Comparison of ENCODE assay signal across 9 cellular contexts in the genomic region with DNA sequence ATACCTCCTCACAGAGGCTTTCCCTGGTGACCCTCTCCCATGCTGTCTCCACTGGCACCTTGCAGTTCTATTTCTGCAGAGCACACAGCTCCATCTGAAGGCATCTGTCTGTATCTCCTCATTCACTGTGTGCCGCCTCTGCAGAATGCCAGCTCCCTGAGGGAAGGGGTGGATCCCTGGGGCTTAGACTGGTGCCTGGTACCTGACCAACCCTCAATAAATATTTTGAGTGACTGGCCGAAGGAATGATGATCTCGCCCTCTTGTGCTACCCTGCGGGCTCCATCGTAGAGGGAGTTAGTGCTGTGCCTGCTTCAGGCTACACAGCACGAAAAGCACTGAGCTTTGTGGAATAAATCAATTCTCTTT. TPM values are rescaled to one million over a fixed set of nuclear protein-coding genes. Genes with fewer than 3 reads are reported as not detected.
A peak's percentile ranks its signal among the peaks of the same experiment; 100 is the strongest.
DNase-seq lines count a peak whose midpoint lies in the region; ATAC-seq and TF ChIP-seq lines count a peak whose summit lies in the region.
"Had no signal": no experiment of that assay in that cellular context is flagged by ENCODE, and none has a peak within 500 bp of the region (broad histone marks: within the 10 kb centered on the region; RNA-seq: fewer than 3 reads in every experiment).

No MANE protein-coding gene starts in this region.

- DNase-seq in T-cell (no peak), head of caudate nucleus (peak in 22 of 42 donors; percentile 22 to 75 (median 49)), WERI-Rb-1 (no peak), SIG-M5 (lab: John Stamatoyannopoulos, UW) (no peak), left colon (no peak)
- no peak for DNase-seq in stimulated activated effector memory CD8-positive, alpha-beta T cell treated with anti-CD3 and anti-CD28 coated beads, Interleukin-12 subunit alpha, Interleukin-12 subunit beta, amount 100 ng/mL, for 72 hours (ENCODE audit: low spot score in 2 of 2)
- DNase-seq: SK-N-SH had no signal

- no peak for TF ChIP-seq CTCF in HEK293 (tag by site-specific recombination; IDR thresholded peaks at IDR 0.05)
- TF ChIP-seq CTCF in WERI-Rb-1 (IDR thresholded peaks at IDR 0.05; ENCODE audit: low read depth, low read length): no peak

- peak overlapping the region; percentile 89 to 91 for H3K27ac Mint-ChIP-seq in T-cell
- peak overlapping the region; percentile 92 for H3K27ac Mint-ChIP-seq in stimulated activated effector memory CD8-positive, alpha-beta T cell treated with anti-CD3 and anti-CD28 coated beads, Interleukin-12 subunit alpha, Interleukin-12 subunit beta, amount 100 ng/mL, for 72 hours

- intact Hi-C loops in head of caudate nucleus (cut with DNase I): loop anchor here (5.0 kb wide), 1 partner anchor 166 kb away; the partner anchor contains the start of gene RPL3
- intact Hi-C loops in left colon (cut with DNase I, micrococcal nuclease): no loop called here

- POLR2A ChIA-PET in HEK293 (lab: Yijun Ruan, JAX) (interaction anchor here (3.2 to 4.1 kb wide), 2 partner anchors 169 to 369 kb away, joined by 12 to 27 read pairs; partner anchors contain the start of genes ATF4 and RPL3), T-cell (lab: Charles Lee) (no interaction called here)

- no peak overlapping the region for H3K4me3 ChIP-seq in HEK293 (ENCODE audit: low read depth, low read length)
- H3K4me3 ChIP-seq in WERI-Rb-1 (ENCODE audit: low read depth, low read length): no peak overlapping the region
- H3K4me3 ChIP-seq: K562 had no signal

- peaks cover 0 to 10% of the 10 kb centered on the region in 2 experiments; a peak in 1 of 3 replicates for H3K36me3 ChIP-seq in HEK293 (ENCODE audit: control insufficient read depth in 2 of 2, insufficient read depth in 1 of 2, low read length in 2 of 2)
- peaks cover 7% of the 10 kb centered on the region for H3K36me3 ChIP-seq in WERI-Rb-1

- peak overlapping the region; percentile 80 to 91 (median 83) for H3K4me3 Mint-ChIP-seq in T-cell
- peak overlapping the region; percentile 94 for H3K4me3 Mint-ChIP-seq in stimulated activated effector memory CD8-positive, alpha-beta T cell treated with anti-CD3 and anti-CD28 coated beads, Interleukin-12 subunit alpha, Interleukin-12 subunit beta, amount 100 ng/mL, for 72 hours

- H3K27me3 Mint-ChIP-seq in T-cell: no peaks in the 10 kb centered on the region

- H3K4me1 ChIP-seq in HEK293 (ENCODE audit: control insufficient read depth, insufficient read depth, low read length): peaks cover 6% of the 10 kb centered on the region; the same call in 1 of the 2 replicates

- H3K9me3 ChIP-seq in HEK293 (ENCODE audit: control insufficient read depth, insufficient read depth, low read depth, low read length) (no peaks in the 10 kb centered on the region), WERI-Rb-1 (ENCODE audit: severe bottlenecking) (no peaks in the 10 kb centered on the region)
- H3K9me3 ChIP-seq: SK-N-SH had no signal

- H3K4me1 Mint-ChIP-seq in T-cell: peaks cover 46 to 62% (median 58%) of the 10 kb centered on the region in 3 donors
- H3K4me1 Mint-ChIP-seq in stimulated activated effector memory CD8-positive, alpha-beta T cell treated with anti-CD3 and anti-CD28 coated beads, Interleukin-12 subunit alpha, Interleukin-12 subunit beta, amount 100 ng/mL, for 72 hours: peaks cover 50% of the 10 kb centered on the region

- no peak for ATAC-seq in T-cell (replicated peaks in 1 of 4)
- no peak for ATAC-seq in stimulated activated effector memory CD8-positive, alpha-beta T cell treated with anti-CD3 and anti-CD28 coated beads, Interleukin-12 subunit alpha, Interleukin-12 subunit beta, amount 100 ng/mL, for 72 hours
- ATAC-seq in left colon: no peak
- ATAC-seq: K562 had no signal

- no peaks in the 10 kb centered on the region for H3K27me3 ChIP-seq in WERI-Rb-1 (ENCODE audit: insufficient read depth, low read depth, severe bottlenecking)

- no peak overlapping the region for H3K27ac ChIP-seq in HEK293 (ENCODE audit: extremely low read depth, low read depth, low read length)
- no peak overlapping the region for H3K27ac ChIP-seq in WERI-Rb-1

- peaks cover 3% of the 10 kb centered on the region for H3K36me3 Mint-ChIP-seq in T-cell
- H3K36me3 Mint-ChIP-seq in stimulated activated effector memory CD8-positive, alpha-beta T cell treated with anti-CD3 and anti-CD28 coated beads, Interleukin-12 subunit alpha, Interleukin-12 subunit beta, amount 100 ng/mL, for 72 hours: peaks cover 60% of the 10 kb centered on the region

- no peaks in the 10 kb centered on the region for H3K9me3 Mint-ChIP-seq in T-cell
- no peaks in the 10 kb centered on the region for H3K9me3 Mint-ChIP-seq in stimulated activated effector memory CD8-positive, alpha-beta T cell treated with anti-CD3 and anti-CD28 coated beads, Interleukin-12 subunit alpha, Interleukin-12 subunit beta, amount 100 ng/mL, for 72 hours

- CTCF ChIA-PET in HEK293 (lab: Yijun Ruan, JAX): interaction anchor here (0.7 to 2.0 kb wide), 6 partner anchors 16 to 1185 kb away, joined by 3 to 9 read pairs (median 4); no protein-coding TSS in a partner anchor
- CTCF ChIA-PET in T-cell (lab: Charles Lee): no interaction called here

TF ChIP-seq in HEK293, 187 proteins besides CTCF, POLR2A, EP300 and RAD21:
- no peak for TF ChIP-seq ZNF146 (tag by site-specific recombination; IDR thresholded peaks at IDR 0.05)
- peak; percentile 50; the same call in 1 of the 2 replicates for TF ChIP-seq ZBTB48 (tag by site-specific recombination; IDR thresholded peaks at IDR 0.05)
- TF ChIP-seq ZNF266 (tag by site-specific recombination; IDR thresholded peaks at IDR 0.05; ENCODE audit: low read depth): no peak
- TF ChIP-seq ZNF785 (tag by site-specific recombination; IDR thresholded peaks at IDR 0.05): no peak
- TF ChIP-seq ZNF544 (tag by site-specific recombination; IDR thresholded peaks at IDR 0.05): no peak
- no peak for TF ChIP-seq ZNF174 (tag by site-specific recombination; IDR thresholded peaks at IDR 0.05)
- no peak for TF ChIP-seq ZNF645 (tag by site-specific recombination; IDR thresholded peaks at IDR 0.05)
- no peak for TF ChIP-seq ZFP3 (tag by site-specific recombination; IDR thresholded peaks at IDR 0.05; ENCODE audit: low read depth)
- no peak for TF ChIP-seq ZNF777 (tag by site-specific recombination; IDR thresholded peaks at IDR 0.05; ENCODE audit: borderline replicate concordance)
- TF ChIP-seq ZNF335 (tag by site-specific recombination; conservative IDR thresholded peaks at IDR 0.05): peak; percentile 59
- TF ChIP-seq ZNF350 (tag by site-specific recombination; IDR thresholded peaks at IDR 0.05): no peak
- no peak for TF ChIP-seq ZNF707 (tag by site-specific recombination; IDR thresholded peaks at IDR 0.05)
- no peak for TF ChIP-seq ZNF121 (tag by site-specific recombination; IDR thresholded peaks at IDR 0.05)
- no peak for TF ChIP-seq ZNF239 (tag by site-specific recombination; IDR thresholded peaks at IDR 0.05)
- no peak for TF ChIP-seq ZNF571 (tag by site-specific recombination; IDR thresholded peaks at IDR 0.05)
- no peak for TF ChIP-seq ZBTB11 (tag by site-specific recombination; conservative IDR thresholded peaks at IDR 0.05; ENCODE audit: low read depth)
- TF ChIP-seq ZIC2 (tag by site-specific recombination; IDR thresholded peaks at IDR 0.05): peak; percentile 85
- TF ChIP-seq SP2 (tag by site-specific recombination; IDR thresholded peaks at IDR 0.05): peak; percentile 38

RNA-seq across cellular contexts. Expression of gene CBX7, which starts 1.6 kb away (rescaled TPM):
- 100 to 1,000 TPM in 3 of 5 donors, 10 to 100 TPM in 2; 67.4 to 160 (median 149) TPM for total RNA-seq in T-cell
- 10 to 100 TPM; 18.6 to 33.4 TPM for total RNA-seq in left colon

RNA-seq across cellular contexts. Expression of gene APOBEC3H, which starts 53.8 kb away (rescaled TPM):
- total RNA-seq in T-cell (1 to 10 TPM; 1.1 to 6.9 (median 6.1) TPM), left colon (not detected)
- total RNA-seq: K562 had no signal

Comparison
In these comparisons a context has a peak if more than half of its experiments do, and no peak if none do; other contexts are left out.
1. DNase-seq: peak in head of caudate nucleus (22 of 42); none in T-cell (0 of 34), stimulated activated effector memory CD8-positive, alpha-beta T cell treated with anti-CD3 and anti-CD28 coated beads, Interleukin-12 subunit alpha, Interleukin-12 subunit beta, amount 100 ng/mL, for 72 hours (0 of 2), WERI-Rb-1 (single experiment), SIG-M5 (single experiment) and left colon (0 of 2).